ENCODE assay signal across 8 cellular contexts in the genomic region with DNA sequence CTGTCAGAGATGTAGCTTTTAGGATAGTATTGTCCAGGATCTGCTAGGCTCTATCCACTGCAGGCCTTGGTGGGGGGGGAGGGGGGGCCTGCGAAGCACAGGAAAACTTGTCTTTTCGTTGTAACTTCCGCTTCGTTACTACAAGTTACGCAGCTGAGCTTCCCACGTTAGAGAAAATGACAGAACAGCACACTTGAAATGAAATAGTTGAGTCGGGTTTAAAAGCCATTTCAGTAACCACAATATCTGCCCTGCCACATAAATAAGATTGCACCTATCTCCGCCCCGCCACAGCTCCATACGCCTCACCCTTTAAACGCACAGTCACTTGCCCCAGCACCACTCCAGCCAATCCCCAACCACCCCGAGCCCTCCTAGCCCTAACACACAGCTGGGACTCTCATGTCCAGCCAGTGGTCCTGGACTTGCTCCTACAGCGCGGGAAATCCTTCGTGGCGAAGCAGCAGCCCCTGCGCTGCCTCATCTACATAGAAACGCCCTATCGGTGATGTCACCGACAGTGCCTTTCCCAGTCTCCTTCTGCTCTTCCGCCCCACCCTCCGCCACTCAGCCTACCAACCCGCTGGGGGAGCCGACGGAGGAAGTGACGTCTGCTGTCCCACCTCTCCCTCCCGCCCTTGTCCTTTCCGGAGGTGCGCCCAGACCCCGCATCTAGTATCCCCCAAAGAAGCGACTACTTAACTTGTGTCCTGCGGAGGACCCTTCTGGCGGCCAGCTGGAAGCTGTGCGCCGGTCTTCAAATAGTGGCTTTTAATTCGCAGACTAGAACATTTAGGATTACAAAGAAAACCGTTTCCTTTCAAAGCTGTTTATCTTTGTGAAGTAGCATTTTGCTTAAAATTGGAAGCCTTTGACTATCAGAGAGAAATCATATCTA. TPM values are rescaled to one million over a fixed set of nuclear protein-coding genes. Genes with fewer than 3 reads are reported as not detected.
DNase-seq lines count a peak whose midpoint lies in the region; ATAC-seq, FAIRE-seq and TF ChIP-seq lines count a peak whose summit lies in the region.
"Not testable (repeated sequence)": the region's sequence is repeated elsewhere in the genome, so short reads cannot be mapped to it uniquely, and the experiment has no call there.

No MANE protein-coding gene starts in this region.

- not testable (repeated sequence) for H3K9me3 Mint-ChIP-seq in nephron

- not testable (repeated sequence) for H3K36me3 Mint-ChIP-seq in nephron (ENCODE audit: low read depth)

- DNase-seq in Daoy (ENCODE audit: low read depth) (peak; percentile 93), frontal cortex (ENCODE audit: low spot score in 2 of 2) (peak; percentile 13 to 38)
- DNase-seq in Jurkat, Clone E6-1 (ENCODE audit: low read depth, low spot score): peak; percentile 81
- peak; percentile 60 for DNase-seq in activated naive CD4-positive, alpha-beta T cell treated with anti-CD3 and anti-CD28 coated beads, Interleukin-2, amount 50 U/mL, for 16 hours
- DNase-seq in stimulated activated naive CD4-positive, alpha-beta T cell (lab: John Stamatoyannopoulos, UW): peak; percentile 47 to 92 (median 82)

- not testable (repeated sequence) for FAIRE-seq in frontal cortex (lab: Jason Lieb, UNC)

- H3K4me3 Mint-ChIP-seq in nephron: peak overlapping the region; percentile 82 to 90 (median 87)

- not testable (repeated sequence) for TF ChIP-seq CTCF in nephron (IDR thresholded peaks at IDR 0.05; ENCODE audit: unreplicated experiment in 3 of 3)

- peaks cover 19% of the 10 kb centered on the region for H3K4me1 Mint-ChIP-seq in nephron

- ATAC-seq in GM21825 (IDR thresholded peaks at IDR 0.05; ENCODE audit: unreplicated experiment): peak; percentile 81
- peak; percentile 87 for ATAC-seq in SK-N-SH treated with all-trans-retinoic acid at 6 μM for 48 hours

- H3K4me3 ChIP-seq in Jurkat, Clone E6-1 (ENCODE audit: low read length): peak overlapping the region; percentile 24

- H3K27ac Mint-ChIP-seq in nephron: peak overlapping the region; percentile 99

- not testable (repeated sequence) for H3K27me3 Mint-ChIP-seq in nephron (ENCODE audit: low read depth)

TF ChIP-seq in SK-N-SH treated with all-trans-retinoic acid at 6 μM for 48 hours, 23 proteins besides CTCF, POLR2A, EP300 and RAD21:
- TF ChIP-seq TOX (CRISPR knock-in tag; IDR thresholded peaks at IDR 0.05; ENCODE audit: borderline replicate concordance): peak; percentile 100
- TF ChIP-seq GLIS3 (CRISPR knock-in tag; IDR thresholded peaks at IDR 0.05): peak; percentile 99
- peak; percentile 99 for TF ChIP-seq RARB (CRISPR knock-in tag; IDR thresholded peaks at IDR 0.05)
- peak; percentile 91 for TF ChIP-seq CREB5 (CRISPR knock-in tag; IDR thresholded peaks at IDR 0.05; ENCODE audit: low read depth)
- peak; percentile 76; the same call in 1 of the 2 replicates for TF ChIP-seq ARNTL (CRISPR knock-in tag; IDR thresholded peaks at IDR 0.05; ENCODE audit: borderline replicate concordance, low read depth)
- TF ChIP-seq ZFP30 (CRISPR knock-in tag; IDR thresholded peaks at IDR 0.05): 0 out of 2 replicates have a peak, but pooled peaks have one; percentile 27
- peak; percentile 95 for TF ChIP-seq POU6F1 (CRISPR knock-in tag; IDR thresholded peaks at IDR 0.05; ENCODE audit: borderline replicate concordance, low read depth)
- TF ChIP-seq PATZ1 (CRISPR knock-in tag; IDR thresholded peaks at IDR 0.05; ENCODE audit: borderline replicate concordance): peak; percentile 99
- TF ChIP-seq ZC3H10 (CRISPR knock-in tag; IDR thresholded peaks at IDR 0.05): peak; percentile 100
- TF ChIP-seq ESRRG (CRISPR knock-in tag; IDR thresholded peaks at IDR 0.05): peak; percentile 97
- peak; percentile 94 for TF ChIP-seq CSRNP3 (CRISPR knock-in tag; IDR thresholded peaks at IDR 0.05)

RNA-seq across cellular contexts. Expression of gene PPIAL4F, which starts 46.2 kb away (rescaled TPM):
- total RNA-seq in Daoy (2014; rRNA removed; shearing (Covaris generic)): not detected in 2 replicates
- polyA plus RNA-seq in Jurkat, Clone E6-1 (2012; ENCODE audit: insufficient read depth, insufficient read length): not detected
- 1.6 TPM for total RNA-seq in frontal cortex

Comparison
In these comparisons a context has a peak if more than half of its experiments do, and no peak if none do; other contexts are left out.
1. Peak in every context shown above with its lines: DNase-seq, ATAC-seq and H3K4me3 ChIP-seq.
2. DNase-seq: peak in every context shown above with its lines; median percentile 93 in Daoy; 82 in stimulated activated naive CD4-positive, alpha-beta T cell; 81 in Jurkat, Clone E6-1; 60 in activated naive CD4-positive, alpha-beta T cell treated with anti-CD3 and anti-CD28 coated beads, Interleukin-2, amount 50 U/mL, for 16 hours; 26 in frontal cortex.